In the genomic region with DNA sequence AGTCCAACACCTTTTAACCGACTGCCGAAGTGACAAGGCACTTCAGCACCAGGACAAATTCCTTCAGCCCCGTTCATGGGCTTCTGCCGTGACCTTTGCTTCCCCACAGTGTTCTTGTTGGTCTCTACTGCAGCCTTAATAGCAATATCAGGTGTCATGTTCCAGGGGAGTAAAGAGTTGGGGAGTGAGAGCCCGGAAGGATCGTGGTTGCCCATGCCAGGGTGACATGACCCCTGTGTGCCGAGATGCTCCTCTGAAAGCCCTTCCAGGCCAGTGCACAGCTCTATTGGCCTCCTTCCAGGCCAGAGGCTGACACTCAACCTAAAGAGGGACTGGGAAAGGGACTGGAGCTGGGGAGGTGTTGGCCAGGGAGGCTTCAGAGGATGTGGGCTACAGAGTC, we compare ENCODE assay signal across 16 cellular contexts.
A peak's percentile ranks its signal among the peaks of the same experiment; 100 is the strongest.
DNase-seq lines count a peak whose midpoint lies in the region; ATAC-seq and TF ChIP-seq lines count a peak whose summit lies in the region.
"Had no signal": no experiment of that assay in that cellular context is flagged by ENCODE, and none has a peak within 500 bp of the region (broad histone marks: within the 10 kb centered on the region; RNA-seq: fewer than 3 reads in every experiment).

No MANE protein-coding gene starts in this region.

- H3K36me3 ChIP-seq in BE2C = no peaks in the 10 kb centered on the region
- no peaks in the 10 kb centered on the region for H3K36me3 ChIP-seq in heart left ventricle
- no peaks in the 10 kb centered on the region for H3K36me3 ChIP-seq in breast epithelium
- H3K36me3 ChIP-seq: BLaER1 had no signal

- DNase-seq in DMS79 treated with DMSO at 0.1 percent for 48 hours (lab: John Stamatoyannopoulos, UW) (peak; percentile 54), DMS79 (lab: John Stamatoyannopoulos, UW) (no peak), BE2C (peak; percentile 100), heart left ventricle (peak in 2 of 5 donors; percentile 30 to 55), left kidney (ENCODE audit: low read depth, low spot score) (peak; percentile 50), breast epithelium (ENCODE audit: low spot score in 2 of 2) (no peak)
- DNase-seq in stimulated activated CD4-positive, alpha-beta T cell treated with anti-CD3 and anti-CD28 coated beads, Interleukin-4, amount 100 ng/mL, for 24 hours = no peak
- DNase-seq: Caco-2; CD8-positive, alpha-beta memory T cell; DMS53; H7 had no signal

- intact Hi-C loops in heart left ventricle (cut with DNase I) = no loop called here
- intact Hi-C loops in breast epithelium (cut with DNase I; ENCODE audit: low total_unique reads) = no loop called here

- TF ChIP-seq POLR2A in heart left ventricle (IDR thresholded peaks at IDR 0.05) (no peak), GM18505 (IDR thresholded peaks at IDR 0.05; ENCODE audit: borderline replicate concordance, extremely low read depth, insufficient read depth, insufficient read length) (no peak), breast epithelium (IDR thresholded peaks at IDR 0.05) (no peak)

- WGBS in heart left ventricle, 4 donors = 38 to 44% (median 42%) methylated on average over 7 of the region's 7 CpGs

- H3K9me3 ChIP-seq in BE2C = peaks cover 15% of the 10 kb centered on the region
- no peaks in the 10 kb centered on the region for H3K9me3 ChIP-seq in heart left ventricle
- no peaks in the 10 kb centered on the region for H3K9me3 ChIP-seq in breast epithelium
- H3K9me3 ChIP-seq: BLaER1 had no signal

- H3K27me3 ChIP-seq in BE2C (peaks cover 13% of the 10 kb centered on the region), heart left ventricle (no peaks in the 10 kb centered on the region), breast epithelium (no peaks in the 10 kb centered on the region)
- H3K27me3 ChIP-seq: BLaER1 had no signal

- ATAC-seq in heart left ventricle = peak in 3 of 4 donors; percentile 59 to 76 (median 65)
- no peak for ATAC-seq in GM18505 (IDR thresholded peaks at IDR 0.05; ENCODE audit: unreplicated experiment)
- ATAC-seq: GM12878, GM23338 had no signal

- H3K4me1 ChIP-seq in BE2C = peaks cover 6% of the 10 kb centered on the region
- H3K4me1 ChIP-seq in heart left ventricle = peaks cover 0 to 7% (median 0%) of the 10 kb centered on the region in 12 donors
- no peaks in the 10 kb centered on the region for H3K4me1 ChIP-seq in breast epithelium
- H3K4me1 ChIP-seq: BLaER1 had no signal

- H3K27ac ChIP-seq in heart left ventricle (no peak overlapping the region), breast epithelium (no peak overlapping the region)
- H3K27ac ChIP-seq: 22Rv1, BLaER1 had no signal

- H3K4me3 ChIP-seq in BE2C (ENCODE audit: low read depth, low read length) (no peak overlapping the region), heart left ventricle (no peak overlapping the region), breast epithelium (no peak overlapping the region)
- H3K4me3 ChIP-seq: BLaER1, GM12878, GM23338 had no signal

- TF ChIP-seq CTCF in BE2C (IDR thresholded peaks at IDR 0.05; ENCODE audit: low read depth, low read length) = no peak
- no peak for TF ChIP-seq CTCF in heart left ventricle (IDR thresholded peaks at IDR 0.05)
- TF ChIP-seq CTCF in breast epithelium (IDR thresholded peaks at IDR 0.05) = no peak

Comparison
In these comparisons a context has a peak if more than half of its experiments do, and no peak if none do; other contexts are left out.
1. DNase-seq: peak in DMS79 treated with DMSO at 0.1 percent for 48 hours (single experiment), BE2C (single experiment) and left kidney (single experiment); none in DMS79 (single experiment), stimulated activated CD4-positive, alpha-beta T cell treated with anti-CD3 and anti-CD28 coated beads, Interleukin-4, amount 100 ng/mL, for 24 hours (single experiment) and breast epithelium (0 of 2).